ENCODE assay signal across 1 cellular context in the genomic region with DNA sequence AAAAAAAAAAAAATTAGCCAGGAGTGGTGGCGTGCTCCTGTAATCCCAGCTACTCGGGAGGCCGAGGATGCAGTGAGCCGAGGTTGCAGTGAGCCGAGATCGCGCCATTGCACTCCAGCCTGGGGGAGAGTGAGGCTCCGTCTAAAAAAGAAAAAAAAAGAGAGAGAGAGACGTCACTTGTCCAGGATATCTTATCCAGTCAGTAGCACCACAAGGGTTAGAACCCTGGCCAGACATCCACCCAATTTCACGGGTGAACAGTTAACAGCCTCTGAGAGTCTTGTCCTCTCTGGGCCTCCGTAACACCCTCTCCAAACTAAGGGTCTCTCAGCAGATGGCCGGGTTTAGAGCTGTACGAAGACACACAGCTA.
TF ChIP-seq lines count a peak whose summit lies in the region.

No MANE protein-coding gene starts in this region.

TF ChIP-seq in neural cell, 6 proteins besides CTCF, POLR2A, EP300 and RAD21 (continued from another document):
- TF ChIP-seq MXI1 (conservative IDR thresholded peaks at IDR 0.05; ENCODE audit: poor library complexity, severe bottlenecking) (no peak), TAF1 (IDR thresholded peaks at IDR 0.05; ENCODE audit: low read depth) (no peak), EZH2 (IDR thresholded peaks at IDR 0.05; ENCODE audit: borderline replicate concordance, insufficient read depth, low read length, poor library complexity, severe bottlenecking) (no peak), POLR2AphosphoS5 (IDR thresholded peaks at IDR 0.05) (no peak), SMC3 (conservative IDR thresholded peaks at IDR 0.05; ENCODE audit: poor library complexity) (no peak)
